Comparison of ENCODE assay signal across 8 cellular contexts in the genomic region with DNA sequence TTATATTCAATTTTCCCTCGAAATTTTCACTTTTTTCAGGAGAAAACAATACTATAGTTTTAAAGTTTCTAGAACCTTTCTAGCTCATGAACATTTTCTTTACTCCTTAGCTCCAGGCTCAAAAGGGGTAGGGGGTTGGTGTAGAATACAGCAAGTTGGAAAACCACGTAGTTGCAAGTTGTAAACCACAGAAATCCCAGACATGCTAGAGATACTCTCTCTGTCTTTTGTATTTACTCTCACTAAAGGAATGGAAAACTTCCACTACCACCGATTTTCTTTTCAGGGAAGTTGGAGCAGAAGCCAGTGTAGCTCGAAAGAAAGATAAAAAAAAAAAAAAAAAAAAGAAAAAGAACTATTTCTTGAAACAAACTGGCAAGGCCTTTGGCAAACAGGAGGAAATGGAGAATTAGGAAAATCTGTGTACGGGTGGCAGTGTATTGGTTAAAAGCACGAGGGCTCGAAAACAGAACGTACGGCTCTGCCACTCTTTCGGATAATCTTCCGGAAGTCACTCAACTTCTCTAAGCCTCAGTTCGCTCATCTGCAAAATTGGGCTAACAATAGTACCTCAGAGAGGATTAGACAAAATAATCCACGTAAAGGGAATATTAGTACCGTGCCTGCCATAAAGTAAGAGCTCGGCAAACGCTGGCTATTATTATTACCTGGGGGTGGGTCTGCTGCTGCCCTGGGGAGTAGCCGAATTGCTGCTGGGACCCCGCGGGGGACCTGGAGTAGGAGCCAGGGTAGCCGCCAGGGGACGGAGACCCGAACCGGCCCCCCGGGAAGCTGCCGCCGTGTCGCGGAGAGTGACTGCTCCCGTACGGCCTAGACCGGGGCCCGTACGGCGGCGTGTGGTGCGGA. TPM values are rescaled to one million over a fixed set of nuclear protein-coding genes. Genes with fewer than 3 reads are reported as not detected.
DNase-seq lines count a peak whose midpoint lies in the region; ATAC-seq, FAIRE-seq and TF ChIP-seq lines count a peak whose summit lies in the region.

No MANE protein-coding gene starts in this region.

- DNase-seq in A549 (ENCODE audit: low read depth in 1 of 2, low spot score in 1 of 2) (peak in 1 of 2 experiments; percentile 36), GM12892 (ENCODE audit: insufficient read length) (no peak), RWPE1 (ENCODE audit: low spot score) (peak; percentile 12), mesenteric fat pad (ENCODE audit: low spot score) (no peak), GF-D8 (lab: John Stamatoyannopoulos, UW) (no peak)

- no peaks in the 10 kb centered on the region for H3K36me3 ChIP-seq in endocrine pancreas (ENCODE audit: control insufficient read depth, insufficient read depth, low read length)
- peaks cover 0 to 4% of the 10 kb centered on the region in 2 donors for H3K36me3 ChIP-seq in mucosa of rectum (ENCODE audit: control insufficient read depth in 2 of 2, insufficient read depth in 2 of 2, low read length in 2 of 2)

- H3K9ac ChIP-seq in endocrine pancreas (ENCODE audit: control insufficient read depth, insufficient read depth, low read length), result peak overlapping the region; percentile 100
- H3K9ac ChIP-seq in mucosa of rectum (ENCODE audit: low read depth in 1 of 2, low read length in 2 of 2), result peak overlapping the region; percentile 91 to 95

- H3K4me2 ChIP-seq in A549, result peak overlapping the region; percentile 95

- H3K9me3 ChIP-seq in A549 (no peaks in the 10 kb centered on the region), endocrine pancreas (ENCODE audit: control insufficient read depth, low read length) (no peaks in the 10 kb centered on the region), mucosa of rectum (ENCODE audit: control insufficient read depth in 2 of 2, low read length in 2 of 2) (no peaks in the 10 kb centered on the region)

- peak overlapping the region; percentile 94 for H3K4me3 ChIP-seq in A549
- peak overlapping the region; percentile 99 for H3K4me3 ChIP-seq in endocrine pancreas (ENCODE audit: control insufficient read depth, insufficient read depth, low read length)
- H3K4me3 ChIP-seq in mucosa of rectum (ENCODE audit: low read length in 2 of 2), result peak overlapping the region; percentile 73 to 97

- no peak for TF ChIP-seq RAD21 in A549 (conservative IDR thresholded peaks at IDR 0.05 in 1 of 2, IDR thresholded peaks at IDR 0.05 in 1 of 2)

- TF ChIP-seq EP300 in A549 (IDR thresholded peaks at IDR 0.05), result no peak

- CTCF ChIA-PET in A549 (lab: Yijun Ruan, JAX), result interaction anchor here (0.6 to 3.1 kb wide), 20 partner anchors 9 to 555 kb away, joined by 3 to 12 read pairs (median 5); no protein-coding TSS in a partner anchor
- CTCF ChIA-PET in RWPE1 (lab: Yijun Ruan, JAX), result interaction anchor here (0.5 to 1.4 kb wide), 7 partner anchors 9 to 560 kb away, joined by 3 to 7 read pairs (median 5); no protein-coding TSS in a partner anchor

- TF ChIP-seq CTCF in A549 (IDR thresholded peaks at IDR 0.05), result no peak
- TF ChIP-seq CTCF in RWPE1 (conservative IDR thresholded peaks at IDR 0.05; ENCODE audit: low read depth), result no peak

- H3K4me1 ChIP-seq in A549 (peaks cover 13% of the 10 kb centered on the region; the same call in 2 of the 3 replicates), endocrine pancreas (ENCODE audit: control insufficient read depth, insufficient read depth, low read length) (peaks cover 13% of the 10 kb centered on the region), mucosa of rectum (ENCODE audit: control insufficient read depth in 2 of 2, insufficient read depth in 2 of 2, low read length in 2 of 2) (peaks cover 13 to 15% of the 10 kb centered on the region in 2 donors)

- WGBS in A549 (ENCODE audit: missing lambda C conversion rate), result under 1% methylated on average over 32 of the region's 36 CpGs

- POLR2A ChIA-PET in A549 (lab: Yijun Ruan, JAX), result interaction anchor here (0.6 to 1.2 kb wide), 5 partner anchors 16 to 511 kb away, joined by 3 to 6 read pairs (median 3); a partner anchor contains a TSS
- POLR2A ChIA-PET in RWPE1 (lab: Yijun Ruan, JAX; ENCODE audit: low non-redundant PET), result no interaction called here

- ATAC-seq in A549, result peak; percentile 82 to 85; a peak in 5 of 6 replicates
- peak; percentile 55 for ATAC-seq in HG03025 (IDR thresholded peaks at IDR 0.05; ENCODE audit: low FRiP score, unreplicated experiment)

- peak overlapping the region; percentile 83 to 91 for H3K27ac ChIP-seq in A549
- peak overlapping the region; percentile 93 for H3K27ac ChIP-seq in RWPE1
- H3K27ac ChIP-seq in mucosa of rectum (ENCODE audit: low read depth in 2 of 2, low read length in 2 of 2), result peak overlapping the region; percentile 91 to 94

- no peak for FAIRE-seq in A549 (lab: Jason Lieb, UNC)
- FAIRE-seq in GM12892 (lab: Jason Lieb, UNC), result peak; percentile 68

- no peaks in the 10 kb centered on the region for H3K27me3 ChIP-seq in endocrine pancreas (ENCODE audit: control insufficient read depth, insufficient read depth, low read length)
- H3K27me3 ChIP-seq in mucosa of rectum (ENCODE audit: control insufficient read depth in 2 of 2, insufficient read depth in 2 of 2, low read length in 2 of 2), result no peaks in the 10 kb centered on the region

- TF ChIP-seq POLR2A in A549 (IDR thresholded peaks at IDR 0.05; ENCODE audit: low read length), result no peak
- no peak for TF ChIP-seq POLR2A in GM12892 (IDR thresholded peaks at IDR 0.05; ENCODE audit: low read depth, low read length)

TF ChIP-seq in A549, 52 proteins besides CTCF, POLR2A, EP300 and RAD21 (continues in another document):
- TF ChIP-seq RNF2 (IDR thresholded peaks at IDR 0.05; ENCODE audit: borderline replicate concordance, low read depth) (no peak), EHF (CRISPR knock-in tag; IDR thresholded peaks at IDR 0.05) (no peak), NFE2L2 (conservative IDR thresholded peaks at IDR 0.05; ENCODE audit: low read length) (no peak), FOSL2 (IDR thresholded peaks at IDR 0.05) (no peak), FOSL2 (CRISPR knock-in tag; IDR thresholded peaks at IDR 0.05) (no peak), RCOR1 (IDR thresholded peaks at IDR 0.05; ENCODE audit: low read depth, low read length) (no peak), CHD4 (IDR thresholded peaks at IDR 0.05; ENCODE audit: borderline replicate concordance) (no peak), MYC (IDR thresholded peaks at IDR 0.05; ENCODE audit: borderline replicate concordance, low read length) (no peak), ZNF302 (CRISPR knock-in tag; IDR thresholded peaks at IDR 0.05) (no peak), TFCP2L1 (CRISPR knock-in tag; IDR thresholded peaks at IDR 0.05) (no peak), FOSB (CRISPR knock-in tag; IDR thresholded peaks at IDR 0.05) (no peak), ZFP36 (IDR thresholded peaks at IDR 0.05; ENCODE audit: borderline replicate concordance, partially characterized antibody) (no peak), FOXS1 (CRISPR knock-in tag; IDR thresholded peaks at IDR 0.05) (no peak), CBX2 (IDR thresholded peaks at IDR 0.05; ENCODE audit: borderline replicate concordance, low read depth) (no peak), CHD2 (IDR thresholded peaks at IDR 0.05; ENCODE audit: low read length, partially characterized antibody) (no peak), HOXB13 (CRISPR knock-in tag; IDR thresholded peaks at IDR 0.05; ENCODE audit: low read depth) (no peak), ZSCAN20 (CRISPR knock-in tag; IDR thresholded peaks at IDR 0.05) (no peak), KDM1A (IDR thresholded peaks at IDR 0.05; ENCODE audit: low read depth) (no peak)
- TF ChIP-seq, protein P1, sequence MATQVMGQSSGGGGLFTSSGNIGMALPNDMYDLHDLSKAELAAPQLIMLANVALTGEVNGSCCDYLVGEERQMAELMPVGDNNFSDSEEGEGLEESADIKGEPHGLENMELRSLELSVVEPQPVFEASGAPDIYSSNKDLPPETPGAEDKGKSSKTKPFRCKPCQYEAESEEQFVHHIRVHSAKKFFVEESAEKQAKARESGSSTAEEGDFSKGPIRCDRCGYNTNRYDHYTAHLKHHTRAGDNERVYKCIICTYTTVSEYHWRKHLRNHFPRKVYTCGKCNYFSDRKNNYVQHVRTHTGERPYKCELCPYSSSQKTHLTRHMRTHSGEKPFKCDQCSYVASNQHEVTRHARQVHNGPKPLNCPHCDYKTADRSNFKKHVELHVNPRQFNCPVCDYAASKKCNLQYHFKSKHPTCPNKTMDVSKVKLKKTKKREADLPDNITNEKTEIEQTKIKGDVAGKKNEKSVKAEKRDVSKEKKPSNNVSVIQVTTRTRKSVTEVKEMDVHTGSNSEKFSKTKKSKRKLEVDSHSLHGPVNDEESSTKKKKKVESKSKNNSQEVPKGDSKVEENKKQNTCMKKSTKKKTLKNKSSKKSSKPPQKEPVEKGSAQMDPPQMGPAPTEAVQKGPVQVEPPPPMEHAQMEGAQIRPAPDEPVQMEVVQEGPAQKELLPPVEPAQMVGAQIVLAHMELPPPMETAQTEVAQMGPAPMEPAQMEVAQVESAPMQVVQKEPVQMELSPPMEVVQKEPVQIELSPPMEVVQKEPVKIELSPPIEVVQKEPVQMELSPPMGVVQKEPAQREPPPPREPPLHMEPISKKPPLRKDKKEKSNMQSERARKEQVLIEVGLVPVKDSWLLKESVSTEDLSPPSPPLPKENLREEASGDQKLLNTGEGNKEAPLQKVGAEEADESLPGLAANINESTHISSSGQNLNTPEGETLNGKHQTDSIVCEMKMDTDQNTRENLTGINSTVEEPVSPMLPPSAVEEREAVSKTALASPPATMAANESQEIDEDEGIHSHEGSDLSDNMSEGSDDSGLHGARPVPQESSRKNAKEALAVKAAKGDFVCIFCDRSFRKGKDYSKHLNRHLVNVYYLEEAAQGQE (IDR thresholded peaks at IDR 0.05), result no peak

RNA-seq across cellular contexts. Expression of a gene that starts 0.6 kb away (rescaled TPM):
- 27.7 and 46.0 TPM in 2 replicates for polyA plus RNA-seq in A549 (2011; rRNA removed)
- polyA plus RNA-seq in A549 (2012; cell fraction: cytosol; rRNA removed), result 25.9 and 40.6 TPM in 2 replicates
- polyA plus RNA-seq in A549 (2012; cell fraction: nucleus; rRNA removed), result 31.2 and 33.1 TPM in 2 replicates
- polyA plus RNA-seq in A549 (2017; fragmentation: RNase III; extraction: RNeasy Plus Mini Kit Qiagen cat#74134 plus additional on column Dnase treatment), result 29.7 to 32.2 TPM (median 32.2 TPM) in 3 replicates
- 2.1 and 2.4 TPM in 2 replicates for polyA minus RNA-seq in A549 (2011; rRNA and poly(A)+ RNA removed)
- polyA plus RNA-seq in GM12892 (2012; ENCODE audit: missing spikeins), result 25.0 TPM
- 27.1 TPM for total RNA-seq in mesenteric fat pad

RNA-seq across cellular contexts. Expression of a gene that starts 1.0 kb away (rescaled TPM):
- polyA plus RNA-seq in A549 (2011; rRNA removed) (1.4 and 1.6 TPM in 2 replicates), A549 (2017; fragmentation: RNase III; extraction: RNeasy Plus Mini Kit Qiagen cat#74134 plus additional on column Dnase treatment) (1.1 to 1.4 TPM (median 1.3 TPM) in 3 replicates)
- polyA plus RNA-seq in A549 (2012; cell fraction: cytosol; rRNA removed), result 0.40 and 0.45 TPM in 2 replicates
- polyA plus RNA-seq in A549 (2012; cell fraction: nucleus; rRNA removed), result 0.18 and 0.24 TPM in 2 replicates
- polyA minus RNA-seq in A549 (2011; rRNA and poly(A)+ RNA removed), result 0.34 and 1.1 TPM in 2 replicates
- 0.66 TPM for polyA plus RNA-seq in GM12892 (2012; ENCODE audit: missing spikeins)
- 2.9 TPM for total RNA-seq in mesenteric fat pad
